ENCODE assay signal across 2 cellular contexts in genomic region chr4:30616943-30617646, GRCh38.
TF ChIP-seq lines count a peak whose summit lies in the region.

No MANE protein-coding gene starts in this region.

TF ChIP-seq in GM23338, 12 proteins besides CTCF, POLR2A, EP300 and RAD21:
- no peak for TF ChIP-seq EZH2phosphoT487 (IDR thresholded peaks at IDR 0.05; ENCODE audit: unreplicated experiment)
- no peak for TF ChIP-seq CREB1 (CRISPR knock-in tag; IDR thresholded peaks at IDR 0.05; ENCODE audit: low read depth)
- no peak for TF ChIP-seq STAT1 (IDR thresholded peaks at IDR 0.05; ENCODE audit: unreplicated experiment)
- no peak for TF ChIP-seq POLR2AphosphoS5 (IDR thresholded peaks at IDR 0.05; ENCODE audit: low read depth)
- TF ChIP-seq EZH2 (IDR thresholded peaks at IDR 0.05; ENCODE audit: low read depth, unreplicated experiment) = no peak
- no peak for TF ChIP-seq ZNF114 (CRISPR knock-in tag; IDR thresholded peaks at IDR 0.05)
- no peak for TF ChIP-seq ZNF331 (CRISPR knock-in tag; IDR thresholded peaks at IDR 0.05; ENCODE audit: low read depth)
- no peak for TF ChIP-seq ZNF462 (CRISPR knock-in tag; IDR thresholded peaks at IDR 0.05)
- TF ChIP-seq ETS1 (IDR thresholded peaks at IDR 0.05) = no peak
- TF ChIP-seq REST (IDR thresholded peaks at IDR 0.05; ENCODE audit: unreplicated experiment) = no peak
- no peak for TF ChIP-seq JUNB (IDR thresholded peaks at IDR 0.05; ENCODE audit: unreplicated experiment)
- no peak for TF ChIP-seq NANOG (IDR thresholded peaks at IDR 0.05; ENCODE audit: borderline replicate concordance)

TF ChIP-seq in H1, 55 proteins besides CTCF, POLR2A, EP300 and RAD21:
- no peak for TF ChIP-seq ASH2L (IDR thresholded peaks at IDR 0.05; ENCODE audit: low read length)
- TF ChIP-seq USF2 (IDR thresholded peaks at IDR 0.05; ENCODE audit: low read length) = no peak
- no peak for TF ChIP-seq KDM1A (IDR thresholded peaks at IDR 0.05; ENCODE audit: borderline replicate concordance, low read length)
- TF ChIP-seq CTBP2 (IDR thresholded peaks at IDR 0.05; ENCODE audit: borderline replicate concordance, insufficient read depth, insufficient read length, low read length) = no peak
- TF ChIP-seq BRCA1 (IDR thresholded peaks at IDR 0.05; ENCODE audit: low read depth, low read length) = no peak
- TF ChIP-seq TCF12 (IDR thresholded peaks at IDR 0.05; ENCODE audit: low read depth, low read length) = no peak
- no peak for TF ChIP-seq TAF1 (IDR thresholded peaks at IDR 0.05; ENCODE audit: low read depth, low read length)
- no peak for TF ChIP-seq TEAD4 (IDR thresholded peaks at IDR 0.05; ENCODE audit: low read depth, low read length)
- TF ChIP-seq ZNF274 (IDR thresholded peaks at IDR 0.05; ENCODE audit: borderline replicate concordance, extremely low read depth, low read length) = no peak
- TF ChIP-seq SIRT6 (IDR thresholded peaks at IDR 0.05; ENCODE audit: low read length) = no peak
- no peak for TF ChIP-seq SP1 (IDR thresholded peaks at IDR 0.05; ENCODE audit: low read depth, low read length)
- no peak for TF ChIP-seq SRF (IDR thresholded peaks at IDR 0.05; ENCODE audit: low read depth, low read length)
- TF ChIP-seq FOSL1 (IDR thresholded peaks at IDR 0.05; ENCODE audit: insufficient read depth, low read depth, low read length) = no peak
- no peak for TF ChIP-seq CHD7 (IDR thresholded peaks at IDR 0.05; ENCODE audit: insufficient replicate concordance, low read length)
- TF ChIP-seq EGR1 (IDR thresholded peaks at IDR 0.05; ENCODE audit: borderline replicate concordance, low read depth, low read length) = no peak
- no peak for TF ChIP-seq CHD2 (IDR thresholded peaks at IDR 0.05; ENCODE audit: low read length)
- no peak for TF ChIP-seq HDAC2 (IDR thresholded peaks at IDR 0.05; ENCODE audit: borderline replicate concordance in 1 of 2, low read depth in 2 of 2, low read length in 2 of 2)
